In the genomic region with DNA sequence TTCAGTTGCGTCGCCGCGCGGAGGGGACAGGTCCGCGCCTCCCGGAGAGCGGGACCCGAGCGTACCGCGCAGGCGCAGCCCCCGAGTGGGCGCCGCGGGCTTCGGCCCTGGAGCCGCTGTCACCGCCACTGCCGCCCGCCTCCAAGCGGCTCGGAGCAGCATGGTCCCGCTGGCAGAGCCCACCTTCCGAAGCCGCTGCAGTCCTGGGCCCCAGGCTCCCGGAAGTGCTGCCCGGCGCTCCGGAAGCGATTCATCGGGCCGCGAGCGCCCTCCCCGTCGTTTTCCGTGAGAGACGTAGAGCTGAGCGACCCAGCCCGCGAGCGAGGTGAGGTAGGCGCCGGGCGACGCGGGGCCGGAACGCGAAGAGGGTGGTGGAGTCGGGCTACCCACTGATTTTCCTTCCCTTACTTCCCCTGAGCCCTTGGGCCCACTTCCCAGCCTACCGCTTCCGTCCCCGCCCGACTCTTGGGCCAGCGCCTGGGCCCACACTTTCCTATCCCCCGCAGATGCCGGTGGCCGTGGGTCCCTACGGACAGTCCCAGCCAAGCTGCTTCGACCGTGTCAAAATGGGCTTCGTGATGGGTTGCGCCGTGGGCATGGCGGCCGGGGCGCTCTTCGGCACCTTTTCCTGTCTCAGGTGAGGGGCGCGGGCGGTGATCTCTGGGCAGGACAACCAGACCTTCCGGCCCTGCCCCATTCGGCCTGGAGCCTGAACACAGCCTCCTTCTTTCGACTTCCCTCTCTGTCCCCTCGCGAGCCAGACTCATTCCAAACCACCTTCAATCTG, we compare ENCODE assay signal across 8 cellular contexts. TPM values are rescaled to one million over a fixed set of nuclear protein-coding genes. Genes with fewer than 3 reads are reported as not detected.
DNase-seq lines count a peak whose midpoint lies in the region; ATAC-seq, FAIRE-seq and TF ChIP-seq lines count a peak whose summit lies in the region.

A gene (minus strand): TSS at position 226 of the 787 bp plus-strand sequence. CDS start 64 bp downstream, at position 162.
A gene (plus strand): TSS at position 279 of the 787 bp plus-strand sequence. CDS start 228 bp downstream, at position 507.

- H3K79me1 ChIP-seq in IMR-90 (ENCODE audit: low read depth in 1 of 2, low read length in 2 of 2) = peaks cover 26 to 66% of the 10 kb centered on the region in 2 experiments

- POLR2A ChIA-PET in IMR-90 (lab: Charles Lee; ENCODE audit: unreplicated experiment) = interaction anchor here (0.6 to 1.5 kb wide), 5 partner anchors 19 to 123 kb away, joined by 3 to 4 read pairs (median 3); a partner anchor contains a TSS
- POLR2A ChIA-PET in PC-9 (lab: Charles Lee; ENCODE audit: unreplicated experiment) = interaction anchor here (0.6 to 1.0 kb wide), 5 partner anchors 43 to 233 kb away, joined by 3 to 6 read pairs (median 4); a partner anchor contains a TSS

- H3K27me3 Mint-ChIP-seq in activated T-cell treated with anti-CD3 and anti-CD28 coated beads, Interleukin-2, amount 50 U/mL, for 4 hours (ENCODE audit: low read depth) = no peaks in the 10 kb centered on the region

- H3K4ac ChIP-seq in IMR-90 (ENCODE audit: low read depth, low read length) = peak within 1 kb of the TSS; percentile 95

- no peak within 1 kb of the TSS; the same call in 2 of the 3 replicates for H2BK15ac ChIP-seq in IMR-90 (ENCODE audit: low read depth, low read length)

- TF ChIP-seq CTCF in D721Med (IDR thresholded peaks at IDR 0.05; ENCODE audit: insufficient read depth, missing control alignments) (peak; percentile 33), IMR-90 (conservative IDR thresholded peaks at IDR 0.05; ENCODE audit: low read depth, low read length) (peak; percentile 34; the same call in 1 of the 2 replicates), PC-9 (conservative IDR thresholded peaks at IDR 0.05) (no peak; the same call in 1 of the 2 replicates)

- H3K14ac ChIP-seq in IMR-90 (replicated peaks; ENCODE audit: low read depth, low read length) = peak within 1 kb of the TSS; percentile 87

- H4K5ac ChIP-seq in IMR-90 (ENCODE audit: low read depth, low read length) = peak within 1 kb of the TSS; percentile 73

- H3K27ac ChIP-seq in IMR-90 (ENCODE audit: insufficient read depth, low read length) (peak within 1 kb of the TSS; percentile 77), PC-9 (peak within 1 kb of the TSS; percentile 75), muscle layer of colon (ENCODE audit: low read depth, low read length) (peak within 1 kb of the TSS; percentile 96)

- peak; percentile 78 for TF ChIP-seq POLR2A in IMR-90 (IDR thresholded peaks at IDR 0.05; ENCODE audit: low read depth, low read length)

- H4K20me1 ChIP-seq in IMR-90 (ENCODE audit: insufficient read depth, low read length) = peaks cover 17% of the 10 kb centered on the region
- peaks cover 40% of the 10 kb centered on the region for H4K20me1 ChIP-seq in PC-9 (ENCODE audit: insufficient read depth)

- BruUV-seq in IMR-90 (replicated peaks; lab: Mats Ljungman, UMichigan) = TSS peak; percentile 83
- BruUV-seq in PC-9 (replicated peaks; lab: Mats Ljungman, UMichigan) = TSS peak; percentile 85

- H3K23ac ChIP-seq in IMR-90 (ENCODE audit: low read depth, low read length) = peak within 1 kb of the TSS; percentile 95

- FAIRE-seq in D721Med (lab: Jason Lieb, UNC) = no peak

- H3K4me1 Mint-ChIP-seq in activated T-cell treated with anti-CD3 and anti-CD28 coated beads, Interleukin-2, amount 50 U/mL, for 4 hours (ENCODE audit: low read depth) = peaks cover 28% of the 10 kb centered on the region

- peak; percentile 85 for DNase-seq in D721Med (ENCODE audit: insufficient read length, low spot score)
- peak; percentile 76 for DNase-seq in IMR-90
- DNase-seq in PC-9 = peak; percentile 69 to 82
- peak; percentile 81 for DNase-seq in activated T-cell treated with anti-CD3 and anti-CD28 coated beads, Interleukin-2, amount 50 U/mL, for 4 hours
- peak; percentile 69 for DNase-seq in stimulated activated CD8-positive, alpha-beta memory T cell treated with anti-CD3 and anti-CD28 coated beads, Interleukin-7, amount 100 ng/mL, for 24 hours (ENCODE audit: low read depth)

- H3K18ac ChIP-seq in IMR-90 (ENCODE audit: low read depth, low read length) = no peak within 1 kb of the TSS; the same call in 1 of the 2 replicates

- H3K36me3 Mint-ChIP-seq in activated T-cell treated with anti-CD3 and anti-CD28 coated beads, Interleukin-2, amount 50 U/mL, for 4 hours (ENCODE audit: insufficient read depth) = peaks cover 35% of the 10 kb centered on the region

- H2AK5ac ChIP-seq in IMR-90 (ENCODE audit: low read depth, low read length) = peak within 1 kb of the TSS; percentile 92

- H3K4me3 ChIP-seq in IMR-90 (ENCODE audit: insufficient read depth, low read depth, low read length) = peak within 1 kb of the TSS; percentile 73
- peak within 1 kb of the TSS; percentile 96 for H3K4me3 ChIP-seq in PC-9
- peak within 1 kb of the TSS; percentile 71 to 95 for H3K4me3 ChIP-seq in muscle layer of colon (ENCODE audit: low read depth in 1 of 2, low read length in 2 of 2)

- TF ChIP-seq RAD21 in IMR-90 (IDR thresholded peaks at IDR 0.05; ENCODE audit: low read length) = 0 out of 2 replicates have a peak, but pooled peaks have one; percentile 20

- peak within 1 kb of the TSS; percentile 53 for H2BK120ac ChIP-seq in IMR-90 (ENCODE audit: low read depth, low read length)

- H3K36me3 ChIP-seq in IMR-90 (ENCODE audit: control insufficient read depth, insufficient read depth, low read length) = peaks cover 25% of the 10 kb centered on the region
- H3K36me3 ChIP-seq in PC-9 (ENCODE audit: low read depth) = peaks cover 25% of the 10 kb centered on the region
- peaks cover 38% of the 10 kb centered on the region for H3K36me3 ChIP-seq in muscle layer of colon (ENCODE audit: insufficient read depth, low read length)

- H3K27me3 ChIP-seq in IMR-90 (ENCODE audit: control insufficient read depth, insufficient read depth, low read length) (no peaks in the 10 kb centered on the region), PC-9 (ENCODE audit: insufficient read depth, low read depth) (no peaks in the 10 kb centered on the region), muscle layer of colon (ENCODE audit: control insufficient read depth in 1 of 2, insufficient read depth in 2 of 2, low read length in 2 of 2) (no peaks in the 10 kb centered on the region)

- 0% methylated on average over 54 of the region's 80 CpGs; no CpG with 5 or more reads in 1 of the 2 experiments for WGBS in IMR-90 (ENCODE audit: extremely low coverage in 2 of 2, insufficient read length in 1 of 2), 2 experiments

- H3K9me3 ChIP-seq in IMR-90 (ENCODE audit: control insufficient read depth, insufficient read depth, low read length) = no peaks in the 10 kb centered on the region
- H3K9me3 ChIP-seq in PC-9 (ENCODE audit: insufficient read depth, low read depth) = no peaks in the 10 kb centered on the region
- no peaks in the 10 kb centered on the region for H3K9me3 ChIP-seq in muscle layer of colon (ENCODE audit: low read length)

- H3K79me2 ChIP-seq in PC-9 (ENCODE audit: low read depth) = peaks cover 41% of the 10 kb centered on the region

- H3F3A ChIP-seq in PC-9 (ENCODE audit: insufficient read depth, low read depth) = peaks cover 50% of the 10 kb centered on the region

- peak within 1 kb of the TSS; percentile 87 for H3K4me3 Mint-ChIP-seq in activated T-cell treated with anti-CD3 and anti-CD28 coated beads, Interleukin-2, amount 50 U/mL, for 4 hours

- H3K9me1 ChIP-seq in IMR-90 (ENCODE audit: insufficient read depth, low read length) = peaks cover 11% of the 10 kb centered on the region

- peak within 1 kb of the TSS; percentile 90 to 95 for H4K8ac ChIP-seq in IMR-90 (ENCODE audit: low read depth in 2 of 2, low read length in 2 of 2)

- H3K56ac ChIP-seq in IMR-90 (ENCODE audit: extremely low read depth, insufficient read depth, low read length) = peak within 1 kb of the TSS; percentile 81

- in situ Hi-C loops in IMR-90 (cut with MboI; ENCODE audit: low sequenced_read_pairs) = no loop called here

- intact Hi-C loops in IMR-90 (cut with micrococcal nuclease) = loop anchor here (2.0 to 5.0 kb wide), 2 partner anchors 187 to 253 kb away; a partner anchor contains a TSS
- intact Hi-C loops in PC-9 (cut with micrococcal nuclease; ENCODE audit: unreplicated experiment) = loop anchor here (5.0 kb wide), 2 partner anchors 82 to 232 kb away; a partner anchor contains a TSS

- H3K9ac ChIP-seq in IMR-90 (ENCODE audit: low read depth, low read length) (peak within 1 kb of the TSS; percentile 78), muscle layer of colon (ENCODE audit: low read length) (peak within 1 kb of the TSS; percentile 66)

- H2AFZ ChIP-seq in IMR-90 (replicated peaks; ENCODE audit: low read length, poor library complexity) (peak within 1 kb of the TSS; percentile 94), PC-9 (peak within 1 kb of the TSS; percentile 95)

- H3K4me2 ChIP-seq in IMR-90 (ENCODE audit: low read depth, low read length) (peak within 1 kb of the TSS; percentile 98), PC-9 (peak within 1 kb of the TSS; percentile 83)

- CTCF ChIA-PET in IMR-90 (lab: Yijun Ruan, JAX) (no interaction called here), PC-9 (lab: Charles Lee) (interaction anchor here (0.6 to 1.1 kb wide), 5 partner anchors 37 to 1106 kb away, joined by 3 to 4 read pairs (median 3); no protein-coding TSS in a partner anchor)

- no peak within 1 kb of the TSS for H2BK20ac ChIP-seq in IMR-90 (ENCODE audit: low read depth, low read length)

- no peaks in the 10 kb centered on the region for H3K9me3 Mint-ChIP-seq in activated T-cell treated with anti-CD3 and anti-CD28 coated beads, Interleukin-2, amount 50 U/mL, for 4 hours

- peak within 1 kb of the TSS; percentile 65 for H2BK5ac ChIP-seq in IMR-90 (ENCODE audit: low read depth, low read length, poor library complexity, severe bottlenecking)

- peak within 1 kb of the TSS; percentile 74 for H4K91ac ChIP-seq in IMR-90 (ENCODE audit: insufficient read depth, low read depth, low read length)

- ATAC-seq in GM21515 (IDR thresholded peaks at IDR 0.05; ENCODE audit: unreplicated experiment) (peak; percentile 70), IMR-90 (ENCODE audit: low read depth) (peak; percentile 84), esophagus mucosa (peak; percentile 86)
- peak; percentile 87 to 88 for ATAC-seq in activated T-cell treated with anti-CD3 and anti-CD28 coated beads, Interleukin-2, amount 50 U/mL, for 4 hours

- dilution Hi-C loops in IMR-90 (cut with HindIII; ENCODE audit: low sequenced_read_pairs, unreplicated experiment) = no loop called here

- H3K4me1 ChIP-seq in IMR-90 (ENCODE audit: control insufficient read depth, insufficient read depth, low read length) (peaks cover 5% of the 10 kb centered on the region), PC-9 (replicated peaks; ENCODE audit: insufficient read depth) (peaks cover 25% of the 10 kb centered on the region), muscle layer of colon (ENCODE audit: insufficient read depth, low read length) (peaks cover 18% of the 10 kb centered on the region)

- peak within 1 kb of the TSS; percentile 97 for H2AK9ac ChIP-seq in IMR-90 (replicated peaks; ENCODE audit: low read depth, low read length, poor library complexity)

- no peaks in the 10 kb centered on the region for H3K9me2 ChIP-seq in PC-9 (ENCODE audit: insufficient read depth)

RNA-seq across cellular contexts. Expression of the first gene that starts in this region (rescaled TPM):
- total RNA-seq in IMR-90 (2012; rRNA removed) (11.4 and 16.5 TPM in 2 replicates), PC-9 (2021) (56.9 and 65.0 TPM in 2 replicates), esophagus mucosa (25.1 TPM)
- polyA plus RNA-seq in IMR-90 (2012; rRNA removed) = 31.4 and 35.6 TPM in 2 replicates
- polyA plus RNA-seq in IMR-90 (2012; cell fraction: cytosol; rRNA removed) = 29.4 and 47.8 TPM in 2 replicates
- polyA plus RNA-seq in IMR-90 (2012; cell fraction: nucleus; rRNA removed; ENCODE audit: low replicate concordance) = 35.0 and 47.5 TPM in 2 replicates
- 10 to 100 TPM; 29.0 to 39.4 (median 38.4) TPM for total RNA-seq in activated T-cell treated with anti-CD3 and anti-CD28 coated beads, Interleukin-2, amount 50 U/mL, for 4 hours

RNA-seq across cellular contexts. Expression of the second gene that starts in this region (rescaled TPM):
- 223 and 397 TPM in 2 replicates for total RNA-seq in IMR-90 (2012; rRNA removed)
- 555 and 601 TPM in 2 replicates for polyA plus RNA-seq in IMR-90 (2012; rRNA removed)
- 1,487 and 2,019 TPM in 2 replicates for polyA plus RNA-seq in IMR-90 (2012; cell fraction: cytosol; rRNA removed)
- polyA plus RNA-seq in IMR-90 (2012; cell fraction: nucleus; rRNA removed; ENCODE audit: low replicate concordance) = 350 and 360 TPM in 2 replicates
- 175 and 271 TPM in 2 replicates for total RNA-seq in PC-9 (2021)
- 100 to 1,000 TPM; 160 to 171 (median 171) TPM for total RNA-seq in activated T-cell treated with anti-CD3 and anti-CD28 coated beads, Interleukin-2, amount 50 U/mL, for 4 hours
- 136 TPM for total RNA-seq in esophagus mucosa

Comparison
In these comparisons a context has a peak if more than half of its experiments do, and no peak if none do; other contexts are left out.
1. Peak in every context shown above with its lines: DNase-seq, ATAC-seq, H3K4me3 ChIP-seq and H3K27ac ChIP-seq.